ENCODE assay signal across 18 cellular contexts in genomic region chr3:197165890-197166289, GRCh38.
DNase-seq lines count a peak whose midpoint lies in the region; ATAC-seq, FAIRE-seq and TF ChIP-seq lines count a peak whose summit lies in the region.
"Had no signal": no experiment of that assay in that cellular context is flagged by ENCODE, and none has a peak within 500 bp of the region (broad histone marks: within the 10 kb centered on the region; RNA-seq: fewer than 3 reads in every experiment).

No MANE protein-coding gene starts in this region.

- peak; percentile 21 for DNase-seq in Ammon's horn (ENCODE audit: low spot score)
- DNase-seq in SK-N-SH = peak; percentile 60
- DNase-seq in dorsolateral prefrontal cortex = peak in 6 of 10 donors; percentile 25 to 65 (median 38)
- no peak for DNase-seq in HepG2 (ENCODE audit: low spot score)
- no peak for DNase-seq in activated CD4-positive, alpha-beta T cell treated with anti-CD3 and anti-CD28 coated beads for 48 hours
- DNase-seq in NCI-H187 treated with DMSO at 0.1 percent for 48 hours (lab: John Stamatoyannopoulos, UW) = no peak
- no peak for DNase-seq in COLO829 (ENCODE audit: low spot score)
- DNase-seq: 8988T; AML-193; CD4-positive, alpha-beta T cell; DMS153; DND-41; GF-D8 had no signal

- no peak overlapping the region for H3K4me2 ChIP-seq in SK-N-SH
- no peak overlapping the region for H3K4me2 ChIP-seq in HepG2 (ENCODE audit: low read depth, low read length)

- CTCF ChIA-PET in SK-N-SH (lab: Yijun Ruan, JAX) = interaction anchor here (1.1 to 2.3 kb wide), 3 partner anchors 17 to 163 kb away, joined by 3 to 7 read pairs (median 5); no protein-coding TSS in a partner anchor
- CTCF ChIA-PET in HepG2 (lab: Yijun Ruan, JAX; ENCODE audit: low intra/inter-chr PET ratio, low total read pairs) = no interaction called here

- H3K4me3 ChIP-seq in SK-N-SH (ENCODE audit: low read depth in 2 of 2, low read length in 1 of 2) (no peak overlapping the region), dorsolateral prefrontal cortex (no peak overlapping the region), HepG2 (replicated peaks in 1 of 3; ENCODE audit: insufficient read depth in 1 of 3, low read depth in 2 of 3, low read length in 3 of 3) (no peak overlapping the region)
- H3K4me3 ChIP-seq: HAP-1 had no signal

- H3K9ac ChIP-seq in SK-N-SH = no peak overlapping the region
- no peak overlapping the region for H3K9ac ChIP-seq in HepG2 (ENCODE audit: insufficient read depth, low read depth, low read length)

- TF ChIP-seq CTCF in SK-N-SH (IDR thresholded peaks at IDR 0.05) (no peak), dorsolateral prefrontal cortex (IDR thresholded peaks at IDR 0.05 in 54 of 56, conservative IDR thresholded peaks at IDR 0.05 in 2 of 56; ENCODE audit: low read depth in 1 of 56, partially characterized antibody in 56 of 56) (no peak), HepG2 (CRISPR knock-in tag; IDR thresholded peaks at IDR 0.05) (no peak)

- H3F3A ChIP-seq in SK-N-SH (replicated peaks; ENCODE audit: insufficient read depth) = peaks cover 5% of the 10 kb centered on the region

- no peak for FAIRE-seq in HepG2 (lab: Jason Lieb, UNC)
- FAIRE-seq: D721Med, H1, HTR-8/SVneo had no signal

- no peak for ATAC-seq in HepG2
- no peak for ATAC-seq in GM19324 (IDR thresholded peaks at IDR 0.05; ENCODE audit: low FRiP score, unreplicated experiment)

- no peak overlapping the region for H2AFZ ChIP-seq in SK-N-SH (ENCODE audit: low read depth)
- H2AFZ ChIP-seq in HepG2 (ENCODE audit: low read length) = no peak overlapping the region

- peaks cover 12 to 33% of the 10 kb centered on the region in 2 experiments; a peak in 3 of 4 replicates for H3K4me1 ChIP-seq in SK-N-SH (ENCODE audit: control insufficient read depth in 1 of 2, insufficient read depth in 2 of 2, low read depth in 1 of 2, low read length in 1 of 2)
- no peaks in the 10 kb centered on the region for H3K4me1 ChIP-seq in HepG2 (ENCODE audit: insufficient read depth, low read length)

- 0 out of 2 replicates have a peak, but pooled peaks cover 5% of the 10 kb centered on the region for H4K20me1 ChIP-seq in SK-N-SH (ENCODE audit: insufficient read depth)
- H4K20me1 ChIP-seq in HepG2 (ENCODE audit: insufficient read depth, low read length) = peaks cover 2% of the 10 kb centered on the region

- TF ChIP-seq POLR2A in HepG2 (IDR thresholded peaks at IDR 0.05; ENCODE audit: insufficient read depth in 1 of 2, low read depth in 2 of 2, low read length in 2 of 2) = no peak

- TF ChIP-seq RAD21 in SK-N-SH (IDR thresholded peaks at IDR 0.05; ENCODE audit: low read length) (peak; percentile 39), HepG2 (CRISPR knock-in tag; IDR thresholded peaks at IDR 0.05) (no peak)

- WGBS in SK-N-SH (ENCODE audit: low lambda C conversion rate) = 79% methylated on average over 6 of the region's 6 CpGs
- WGBS in HepG2 (ENCODE audit: low lambda C conversion rate) = 97% methylated on average over 6 of the region's 6 CpGs

- POLR2A ChIA-PET in SK-N-SH (lab: Yijun Ruan, JAX) (no interaction called here), HepG2 (lab: Yijun Ruan, JAX) (no interaction called here)

- BruUV-seq in HepG2 (replicated peaks; lab: Mats Ljungman, UMichigan) = no TSS peak

- H3K27ac ChIP-seq in SK-N-SH (ENCODE audit: low read depth in 2 of 2, low read length in 1 of 2) (peak overlapping the region in 1 of 2 experiments; percentile 95; a peak in 3 of 4 replicates), dorsolateral prefrontal cortex (peak overlapping the region in 21 of 59 donors; percentile 4 to 69 (median 26)), HepG2 (ENCODE audit: extremely low read length, insufficient read depth, low read length) (no peak overlapping the region)

- peaks cover 0 to 2% of the 10 kb centered on the region in 2 experiments for H3K36me3 ChIP-seq in SK-N-SH (replicated peaks in 1 of 2; ENCODE audit: control insufficient read depth in 1 of 2, insufficient read depth in 2 of 2, low read length in 1 of 2)
- H3K36me3 ChIP-seq in HepG2 (replicated peaks in 1 of 2; ENCODE audit: control insufficient read depth in 1 of 2, insufficient read depth in 2 of 2, low read length in 2 of 2) = peaks cover 1 to 28% of the 10 kb centered on the region in 2 experiments
- H3K36me3 ChIP-seq: HAP-1 had no signal

- H3K9me3 ChIP-seq in SK-N-SH = no peaks in the 10 kb centered on the region
- H3K9me3 ChIP-seq in HepG2 (ENCODE audit: low read length) = no peaks in the 10 kb centered on the region
- H3K9me3 ChIP-seq: HAP-1 had no signal

- in situ Hi-C loops in HepG2 (cut with HindIII; ENCODE audit: extremely low pct_ligation_motif_present, low pct_unique_long_range_greater_than_20kb) = no loop called here

- H3K9me2 ChIP-seq in SK-N-SH = no peaks in the 10 kb centered on the region

- H3K79me2 ChIP-seq in SK-N-SH (ENCODE audit: insufficient read depth) (peaks cover 59% of the 10 kb centered on the region), HepG2 (ENCODE audit: insufficient read depth, low read length) (peaks cover 22% of the 10 kb centered on the region)

- H3K27me3 ChIP-seq in SK-N-SH (ENCODE audit: insufficient read depth) (no peaks in the 10 kb centered on the region), dorsolateral prefrontal cortex (no peaks in the 10 kb centered on the region), HepG2 (ENCODE audit: control insufficient read depth in 1 of 2, insufficient read depth in 2 of 2, low read length in 2 of 2) (no peaks in the 10 kb centered on the region)

- intact Hi-C loops in dorsolateral prefrontal cortex (cut with DNase I) (no loop called here), HepG2 (cut with micrococcal nuclease; ENCODE audit: unreplicated experiment) (no loop called here)

- TF ChIP-seq EP300 in SK-N-SH (IDR thresholded peaks at IDR 0.05; ENCODE audit: borderline replicate concordance in 1 of 2, low read depth in 1 of 2, low read length in 1 of 2) (peak in 1 of 2 experiments; percentile 37; a peak in 1 of 4 replicates), HepG2 (IDR thresholded peaks at IDR 0.05; ENCODE audit: low read depth in 2 of 2, low read length in 2 of 2) (no peak), HepG2 (CRISPR knock-in tag; IDR thresholded peaks at IDR 0.05; ENCODE audit: borderline replicate concordance) (no peak)

TF ChIP-seq in SK-N-SH, 30 proteins besides CTCF, POLR2A, EP300 and RAD21 (continues in another document):
- TF ChIP-seq, protein P1, sequence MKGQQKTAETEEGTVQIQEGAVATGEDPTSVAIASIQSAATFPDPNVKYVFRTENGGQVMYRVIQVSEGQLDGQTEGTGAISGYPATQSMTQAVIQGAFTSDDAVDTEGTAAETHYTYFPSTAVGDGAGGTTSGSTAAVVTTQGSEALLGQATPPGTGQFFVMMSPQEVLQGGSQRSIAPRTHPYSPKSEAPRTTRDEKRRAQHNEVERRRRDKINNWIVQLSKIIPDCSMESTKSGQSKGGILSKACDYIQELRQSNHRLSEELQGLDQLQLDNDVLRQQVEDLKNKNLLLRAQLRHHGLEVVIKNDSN (IDR thresholded peaks at IDR 0.05; ENCODE audit: borderline replicate concordance, low read depth) = no peak
- TF ChIP-seq RCOR1 (IDR thresholded peaks at IDR 0.05; ENCODE audit: low read length) = peak; percentile 50; the same call in 1 of the 2 replicates
- no peak for TF ChIP-seq ZBTB33 (IDR thresholded peaks at IDR 0.05; ENCODE audit: borderline replicate concordance, low read depth)
- TF ChIP-seq GATA2 (CRISPR knock-in tag; IDR thresholded peaks at IDR 0.05) = peak; percentile 98
- no peak for TF ChIP-seq TAF1 (IDR thresholded peaks at IDR 0.05; ENCODE audit: borderline replicate concordance, low read depth, low read length)

TF ChIP-seq in HepG2, 621 proteins besides CTCF, POLR2A, EP300 and RAD21:
- no peak for TF ChIP-seq PTBP1 (IDR thresholded peaks at IDR 0.05; ENCODE audit: low read depth, low read length, poor library complexity, severe bottlenecking)
- TF ChIP-seq RNF2 (conservative IDR thresholded peaks at IDR 0.05; ENCODE audit: low read depth) = no peak
- no peak for TF ChIP-seq MAZ (IDR thresholded peaks at IDR 0.05; ENCODE audit: borderline replicate concordance, low read depth, low read length)
- no peak for TF ChIP-seq MAZ (CRISPR knock-in tag; IDR thresholded peaks at IDR 0.05; ENCODE audit: low read depth)
- peak; percentile 63 for TF ChIP-seq RBM22 (optimal IDR thresholded peaks at IDR 0.05; ENCODE audit: low read length)
- no peak for TF ChIP-seq PCBP2 (optimal IDR thresholded peaks at IDR 0.05; ENCODE audit: low read depth, low read length, poor library complexity, severe bottlenecking)
- TF ChIP-seq FLYWCH1 (CRISPR knock-in tag; IDR thresholded peaks at IDR 0.05) = no peak
- no peak for TF ChIP-seq CENPT (CRISPR knock-in tag; IDR thresholded peaks at IDR 0.05; ENCODE audit: low read depth)
- TF ChIP-seq ZNF20 (CRISPR knock-in tag; IDR thresholded peaks at IDR 0.05) = no peak
- no peak for TF ChIP-seq ZNF441 (CRISPR knock-in tag; IDR thresholded peaks at IDR 0.05; ENCODE audit: borderline replicate concordance)

Comparison
In these comparisons a context has a peak if more than half of its experiments do, and no peak if none do; other contexts are left out.
1. DNase-seq: peak in Ammon's horn (single experiment), SK-N-SH (single experiment) and dorsolateral prefrontal cortex (6 of 10); none in HepG2 (single experiment), activated CD4-positive, alpha-beta T cell treated with anti-CD3 and anti-CD28 coated beads for 48 hours (single experiment), NCI-H187 treated with DMSO at 0.1 percent for 48 hours (single experiment) and COLO829 (single experiment).